In the genomic region with DNA sequence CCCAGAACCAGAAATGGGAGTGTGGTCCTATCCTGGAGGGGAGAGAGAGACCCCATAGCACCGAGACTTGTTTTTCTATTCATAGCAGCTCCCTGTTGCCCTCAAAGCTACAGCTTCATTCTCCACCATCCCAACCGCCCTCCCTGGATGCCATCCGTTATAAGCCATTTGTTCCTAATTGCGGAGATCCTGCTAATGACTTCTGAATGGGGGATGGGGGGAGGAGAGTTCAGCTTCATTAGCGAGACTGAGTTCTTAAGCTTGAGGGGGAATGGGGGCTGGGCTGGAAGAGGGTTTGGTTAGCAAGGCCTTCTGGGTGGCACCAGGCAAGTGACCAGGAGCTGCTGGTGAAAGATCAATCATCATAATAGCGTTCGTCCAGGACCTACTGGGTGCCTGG, we compare ENCODE assay signal across 24 cellular contexts.
"Had no signal": no experiment of that assay in that cellular context is flagged by ENCODE, and none has a peak within 500 bp of the region (broad histone marks: within the 10 kb centered on the region; RNA-seq: fewer than 3 reads in every experiment).

No MANE protein-coding gene starts in this region.

- H3K27ac ChIP-seq: coronary artery, foreskin keratinocyte, hepatocyte, left ventricle myocardium inferior, neutrophil, right atrium auricular region, skin epidermis, testis had no signal

- H3K4me3 Mint-ChIP-seq: endodermal cell; naive thymus-derived CD4-positive, alpha-beta T cell; stimulated activated naive CD8-positive, alpha-beta T cell treated with anti-CD3 and anti-CD28 coated beads, Interleukin-15, amount 100 ng/mL, for 72 hours had no signal

- H3K36me3 ChIP-seq: neutrophil, right atrium auricular region, sigmoid colon had no signal

- H2AFZ ChIP-seq: hepatocyte had no signal

- H3K9me3 ChIP-seq: left ventricle myocardium inferior, neutrophil, right atrium auricular region, sigmoid colon, testis had no signal

- H3K27me3 Mint-ChIP-seq: naive thymus-derived CD4-positive, alpha-beta T cell; stimulated activated naive B cell treated with anti-CD40 and anti-IgM and Interleukin-4, amounts not matched to agents 10 μg/mL and 1 μg/mL and 100 μg/mL, for 72 hours; stimulated activated naive CD8-positive, alpha-beta T cell treated with anti-CD3 and anti-CD28 coated beads, Interleukin-15, amount 100 ng/mL, for 72 hours had no signal

- H3K9me3 Mint-ChIP-seq: endodermal cell; stimulated activated naive B cell treated with anti-CD40 and anti-IgM and Interleukin-4, amounts not matched to agents 10 μg/mL and 1 μg/mL and 100 μg/mL, for 72 hours; stimulated activated naive CD8-positive, alpha-beta T cell treated with anti-CD3 and anti-CD28 coated beads, Interleukin-15, amount 100 ng/mL, for 72 hours had no signal

- DNase-seq: effector CD4-positive, alpha-beta T cell; endodermal cell; erythroblast; foreskin keratinocyte; head of caudate nucleus; kidney; left cardiac atrium; left ventricle myocardium inferior; mesenchymal stem cell; naive thymus-derived CD4-positive, alpha-beta T cell; sigmoid colon; stimulated activated CD4-positive, alpha-beta T cell treated with anti-CD3 and anti-CD28 coated beads, Interleukin-2, amount 100 ng/mL, for 24 hours; stimulated activated CD4-positive, alpha-beta T cell treated with anti-CD3 and anti-CD28 coated beads, Interleukin-4, amount 100 ng/mL, for 4 hours; stimulated activated naive B cell treated with anti-CD40 and anti-IgM and Interleukin-4, amounts not matched to agents 10 μg/mL and 1 μg/mL and 100 μg/mL, for 72 hours; stimulated activated naive CD8-positive, alpha-beta T cell treated with anti-CD3 and anti-CD28 coated beads, Interleukin-15, amount 100 ng/mL, for 72 hours; testis; trophoblast cell had no signal

- H3K27ac Mint-ChIP-seq: endodermal cell; naive thymus-derived CD4-positive, alpha-beta T cell; stimulated activated naive CD8-positive, alpha-beta T cell treated with anti-CD3 and anti-CD28 coated beads, Interleukin-15, amount 100 ng/mL, for 72 hours had no signal

- H3K4me2 ChIP-seq: hepatocyte had no signal

- H3K4me3 ChIP-seq: coronary artery, hepatocyte, left ventricle myocardium inferior, lung, right atrium auricular region, sigmoid colon, skin epidermis, testis had no signal

- H3K27me3 ChIP-seq: foreskin keratinocyte, hepatocyte, neutrophil, right atrium auricular region, sigmoid colon, testis had no signal

- FAIRE-seq: endothelial cell of umbilical vein, kidney had no signal

- ATAC-seq: foreskin keratinocyte; left cardiac atrium; naive thymus-derived CD4-positive, alpha-beta T cell; stimulated activated naive CD8-positive, alpha-beta T cell treated with anti-CD3 and anti-CD28 coated beads, Interleukin-15, amount 100 ng/mL, for 72 hours had no signal
